ENCODE assay signal across 1 cellular context in genomic region chr17:28704219-28704858, GRCh38.
TF ChIP-seq lines count a peak whose summit lies in the region.

No MANE protein-coding gene starts in this region.

TF ChIP-seq in WTC11, 78 proteins besides CTCF, POLR2A, EP300 and RAD21 (continued from another document):
- TF ChIP-seq ZNF532 (CRISPR knock-in tag; IDR thresholded peaks at IDR 0.05; ENCODE audit: borderline replicate concordance), result no peak
- no peak for TF ChIP-seq ZNF512 (CRISPR knock-in tag; IDR thresholded peaks at IDR 0.05; ENCODE audit: borderline replicate concordance)
- TF ChIP-seq PRRX2 (CRISPR knock-in tag; IDR thresholded peaks at IDR 0.05), result no peak
- TF ChIP-seq FOXJ3 (CRISPR knock-in tag; IDR thresholded peaks at IDR 0.05; ENCODE audit: borderline replicate concordance), result no peak
- no peak for TF ChIP-seq GTF2I (CRISPR knock-in tag; conservative IDR thresholded peaks at IDR 0.05)
- no peak for TF ChIP-seq ZNF317 (CRISPR knock-in tag; IDR thresholded peaks at IDR 0.05; ENCODE audit: borderline replicate concordance, low read depth)
TF ChIP-seq in WTC11: peak in this region for 0.
